ENCODE assay signal across 24 cellular contexts in the genomic region with DNA sequence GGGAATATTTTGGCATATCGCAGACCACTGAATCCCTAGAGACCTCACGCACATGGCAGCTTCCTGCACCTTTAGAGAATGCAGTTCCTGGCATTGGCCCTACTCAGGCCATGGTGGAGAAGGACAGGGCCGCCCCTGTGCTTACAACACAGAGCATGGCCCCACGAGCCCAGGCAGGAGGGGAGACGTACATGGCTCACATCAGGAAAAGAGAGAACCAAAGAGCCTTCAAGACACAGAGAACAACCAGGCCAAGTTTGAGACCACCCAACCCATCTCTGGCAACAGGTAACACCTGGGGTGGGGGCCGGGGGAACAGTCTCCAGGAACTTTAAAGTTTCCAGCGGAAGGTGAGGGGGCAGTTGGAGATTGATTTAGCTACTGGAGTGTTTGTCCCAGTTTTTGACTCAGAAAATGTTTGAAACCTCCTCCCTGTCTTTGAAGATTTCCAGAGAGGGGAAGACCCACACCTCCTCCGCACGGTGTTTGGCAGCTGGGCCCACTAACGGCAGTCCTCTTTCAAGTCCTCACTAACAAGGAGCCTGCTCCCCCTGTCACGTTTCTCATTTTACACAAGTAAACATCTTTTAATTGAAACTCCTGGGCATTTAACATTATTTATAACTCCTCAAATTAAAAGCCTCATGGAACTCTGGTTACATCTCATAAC.
DNase-seq lines count a peak whose midpoint lies in the region.
"Had no signal": no experiment of that assay in that cellular context is flagged by ENCODE, and none has a peak within 500 bp of the region (broad histone marks: within the 10 kb centered on the region; RNA-seq: fewer than 3 reads in every experiment).

No MANE protein-coding gene starts in this region.

- DNase-seq in activated CD8-positive, alpha-beta memory T cell treated with anti-CD3 and anti-CD28 coated beads, Interleukin-2, amount 50 U/mL, for 48 hours = peak; percentile 10
- DNase-seq in activated CD8-positive, alpha-beta memory T cell treated with anti-CD3 and anti-CD28 coated beads, Interleukin-2, amount 50 U/mL, for 4 hours = no peak
- DNase-seq in immature natural killer cell (no peak), neuronal stem cell (ENCODE audit: low spot score) (no peak), posterior vena cava (ENCODE audit: low spot score) (no peak), DMS53 (lab: John Stamatoyannopoulos, UW) (no peak), NCI-H2196 treated with DMSO at 0.1 percent for 48 hours (lab: John Stamatoyannopoulos, UW; ENCODE audit: unreplicated experiment) (no peak)
- no peak for DNase-seq in effector memory CD4-positive, alpha-beta T cell
- DNase-seq: 8988T; ACHN; BE2C; CD4-positive, CD25-positive, alpha-beta regulatory T cell; DMS79; GOT3; IMR-90; KG1; MG63; NCI-H1105 treated with DMSO at 0.1 percent for 48 hours; NCI-H1694; NCI-H2029 treated with DMSO at 0.1 percent for 48 hours; NCI-H2227 treated with DMSO at 0.1 percent for 48 hours; NCI-H526 treated with DMSO at 0.1 percent for 48 hours; PC-9; SJCRH30 had no signal

- no peak overlapping the region for H2BK5ac ChIP-seq in neuronal stem cell (ENCODE audit: low read length)

- peaks cover 41 to 50% of the 10 kb centered on the region in 2 donors for H3K4me1 Mint-ChIP-seq in immature natural killer cell
- H3K4me1 Mint-ChIP-seq: CD4-positive, CD25-positive, alpha-beta regulatory T cell had no signal

- H4K8ac ChIP-seq in neuronal stem cell (ENCODE audit: low read depth, low read length) = no peak overlapping the region

- H3K9ac ChIP-seq in neuronal stem cell (ENCODE audit: low read depth, low read length, poor library complexity) = peak overlapping the region; percentile 14

- peak overlapping the region in 3 of 5 donors; percentile 38 to 68 (median 47) for H3K4me3 Mint-ChIP-seq in immature natural killer cell
- H3K4me3 Mint-ChIP-seq: CD4-positive, CD25-positive, alpha-beta regulatory T cell had no signal

- no peak overlapping the region for H3K27ac ChIP-seq in neuronal stem cell (replicated peaks; ENCODE audit: low read length)
- H3K27ac ChIP-seq in effector memory CD4-positive, alpha-beta T cell (ENCODE audit: insufficient read depth, low read length, poor library complexity, severe bottlenecking) = no peak overlapping the region
- H3K27ac ChIP-seq: PC-9, SJCRH30 had no signal

- no peak overlapping the region for H2AFZ ChIP-seq in neuronal stem cell (ENCODE audit: low read length)
- H2AFZ ChIP-seq: PC-9 had no signal

- H3K4me3 ChIP-seq in neuronal stem cell (ENCODE audit: low read length in 2 of 2) = no peak overlapping the region
- H3K4me3 ChIP-seq in effector memory CD4-positive, alpha-beta T cell (ENCODE audit: insufficient read depth, low read depth, low read length, poor library complexity, severe bottlenecking) = no peak overlapping the region
- H3K4me3 ChIP-seq: MG63, PC-9, SJCRH30 had no signal

- peaks cover 0 to 13% of the 10 kb centered on the region in 2 donors for H3K4me1 ChIP-seq in neuronal stem cell (ENCODE audit: control insufficient read depth in 2 of 2, insufficient read depth in 1 of 2, low read depth in 1 of 2, low read length in 2 of 2)
- H3K4me1 ChIP-seq in effector memory CD4-positive, alpha-beta T cell (ENCODE audit: control insufficient read depth, insufficient read depth, low read length, poor library complexity, severe bottlenecking) = no peaks in the 10 kb centered on the region
- H3K4me1 ChIP-seq: BE2C, SJCRH30 had no signal

- peaks cover 0 to 2% of the 10 kb centered on the region in 2 donors for H3K9me3 ChIP-seq in neuronal stem cell (replicated peaks in 1 of 2; ENCODE audit: control insufficient read depth in 2 of 2, insufficient read depth in 1 of 2, low read depth in 1 of 2, low read length in 2 of 2)
- no peaks in the 10 kb centered on the region for H3K9me3 ChIP-seq in effector memory CD4-positive, alpha-beta T cell (ENCODE audit: control insufficient read depth, low read length)
- H3K9me3 ChIP-seq: BE2C had no signal

- H3K36me3 Mint-ChIP-seq in immature natural killer cell = peaks cover under 1 to 5% (median 1%) of the 10 kb centered on the region in 3 donors
- H3K36me3 Mint-ChIP-seq: CD4-positive, CD25-positive, alpha-beta regulatory T cell had no signal

- H2AK5ac ChIP-seq in neuronal stem cell (ENCODE audit: low read depth, low read length) = peak overlapping the region; percentile 11

- no peaks in the 10 kb centered on the region for H3K36me3 ChIP-seq in neuronal stem cell (replicated peaks in 1 of 2; ENCODE audit: control insufficient read depth in 2 of 2, insufficient read depth in 2 of 2, low read length in 2 of 2)
- H3K36me3 ChIP-seq in effector memory CD4-positive, alpha-beta T cell (ENCODE audit: control insufficient read depth, insufficient read depth, low read length) = no peaks in the 10 kb centered on the region
- H3K36me3 ChIP-seq: BE2C, MG63, SJCRH30 had no signal

- H3K4me2 ChIP-seq in neuronal stem cell (ENCODE audit: insufficient read depth, low read length, poor library complexity, severe bottlenecking) = no peak overlapping the region
- H3K4me2 ChIP-seq: PC-9 had no signal

- no peak overlapping the region for H2BK15ac ChIP-seq in neuronal stem cell (ENCODE audit: low read length)

- peak overlapping the region in 1 of 6 donors; percentile 71 for H3K27ac Mint-ChIP-seq in immature natural killer cell
- H3K27ac Mint-ChIP-seq: CD4-positive, CD25-positive, alpha-beta regulatory T cell had no signal

- H3K27me3 ChIP-seq in neuronal stem cell (ENCODE audit: control insufficient read depth in 3 of 3, insufficient read depth in 3 of 3, low read depth in 1 of 3, low read length in 3 of 3) = no peaks in the 10 kb centered on the region
- H3K27me3 ChIP-seq in effector memory CD4-positive, alpha-beta T cell (replicated peaks; ENCODE audit: control insufficient read depth, insufficient read depth, low read length, poor library complexity, severe bottlenecking) = no peaks in the 10 kb centered on the region
- H3K27me3 ChIP-seq: BE2C, MG63 had no signal

- peaks cover 11 to 19% (median 15%) of the 10 kb centered on the region in 3 donors for H3K27me3 Mint-ChIP-seq in immature natural killer cell (ENCODE audit: low read depth in 3 of 3)

- WGBS in neuronal stem cell (ENCODE audit: extremely low coverage in 2 of 2, insufficient read length in 2 of 2, insufficient replicate concordance in 1 of 2), 2 donors = no CpG with 5 or more reads among the region's 11 CpGs

- H3K4ac ChIP-seq in neuronal stem cell (ENCODE audit: low read length) = no peak overlapping the region

- intact Hi-C loops in posterior vena cava (cut with DNase I) = no loop called here

- no peak overlapping the region for H3K23ac ChIP-seq in neuronal stem cell (ENCODE audit: low read depth, low read length, poor library complexity)

- H3K18ac ChIP-seq in neuronal stem cell (ENCODE audit: low read length) = peak overlapping the region; percentile 51

- H2BK12ac ChIP-seq in neuronal stem cell (ENCODE audit: low read length) = no peak overlapping the region

- peaks cover 2 to 8% (median 6%) of the 10 kb centered on the region in 6 donors for H3K9me3 Mint-ChIP-seq in immature natural killer cell

- H3K14ac ChIP-seq in neuronal stem cell (ENCODE audit: low read length) = no peak overlapping the region

- H4K91ac ChIP-seq in neuronal stem cell (ENCODE audit: low read depth, low read length, poor library complexity) = no peak overlapping the region

- H2BK120ac ChIP-seq in neuronal stem cell (ENCODE audit: low read depth, low read length) = no peak overlapping the region

- H3K79me1 ChIP-seq in neuronal stem cell (ENCODE audit: low read depth, low read length) = no peaks in the 10 kb centered on the region
